8 cellular contexts compared by ENCODE assay signal in genomic region chr12:47190271-47190750, GRCh38.
A peak's percentile ranks its signal among the peaks of the same experiment; 100 is the strongest.
DNase-seq lines count a peak whose midpoint lies in the region; ATAC-seq and TF ChIP-seq lines count a peak whose summit lies in the region.

No MANE protein-coding gene starts in this region.

- no peaks in the 10 kb centered on the region for H4K20me1 ChIP-seq in OCI-LY1 (ENCODE audit: insufficient read depth, low read length)

- no peaks in the 10 kb centered on the region for H3K9me2 ChIP-seq in OCI-LY1 (ENCODE audit: low read depth, low read length)

- CTCF ChIA-PET in MCF 10A (lab: Yijun Ruan, JAX): no interaction called here

- H3K27ac ChIP-seq in breast epithelium: peak overlapping the region in 1 of 2 donors; percentile 17
- peak overlapping the region; percentile 88 for H3K27ac ChIP-seq in OCI-LY1 (ENCODE audit: low read depth, low read length, poor library complexity, severe bottlenecking)
- H3K27ac ChIP-seq in right cardiac atrium (ENCODE audit: low read length): no peak overlapping the region

- H3F3A ChIP-seq in OCI-LY1 (ENCODE audit: insufficient read depth, low read length): no peaks in the 10 kb centered on the region

- no peak overlapping the region for H3K4me3 Mint-ChIP-seq in MCF 10A (ENCODE audit: unreplicated experiment)
- peak overlapping the region; percentile 81 to 86 for H3K4me3 Mint-ChIP-seq in stimulated activated naive CD8-positive, alpha-beta T cell treated with anti-CD3 and anti-CD28 coated beads, Interleukin-15, amount 100 ng/mL, for 72 hours

- no peak overlapping the region for H3K4me3 ChIP-seq in breast epithelium
- peak overlapping the region; percentile 13 for H3K4me3 ChIP-seq in OCI-LY1 (ENCODE audit: low read depth, low read length, poor library complexity, severe bottlenecking)
- H3K4me3 ChIP-seq in right cardiac atrium (ENCODE audit: low read length): no peak overlapping the region

- H3K36me3 ChIP-seq in breast epithelium: no peaks in the 10 kb centered on the region
- no peaks in the 10 kb centered on the region for H3K36me3 ChIP-seq in OCI-LY1 (ENCODE audit: insufficient read depth, low read length)

- peaks cover 24% of the 10 kb centered on the region for H3K4me1 Mint-ChIP-seq in MCF 10A (ENCODE audit: insufficient read depth, unreplicated experiment)
- peaks cover 98% of the 10 kb centered on the region for H3K4me1 Mint-ChIP-seq in stimulated activated naive CD8-positive, alpha-beta T cell treated with anti-CD3 and anti-CD28 coated beads, Interleukin-15, amount 100 ng/mL, for 72 hours

- no peak overlapping the region for H2AFZ ChIP-seq in OCI-LY1 (ENCODE audit: low read length)

- H3K79me2 ChIP-seq in OCI-LY1 (ENCODE audit: insufficient read depth, low read length): no peaks in the 10 kb centered on the region

- BruUV-seq in MCF 10A (replicated peaks; lab: Mats Ljungman, UMichigan): no TSS peak

- DNase-seq in MCF 10A (ENCODE audit: unreplicated experiment) (peak; percentile 36), breast epithelium (ENCODE audit: low spot score in 2 of 2) (no peak), cerebellar cortex (ENCODE audit: low spot score) (peak; percentile 66), right cardiac atrium (no peak), GM20000 (ENCODE audit: low spot score) (no peak), NK-92 (lab: John Stamatoyannopoulos, UW; ENCODE audit: unreplicated experiment) (no peak)
- peak in 1 of 2 donors; percentile 41 for DNase-seq in stimulated activated naive CD8-positive, alpha-beta T cell treated with anti-CD3 and anti-CD28 coated beads, Interleukin-15, amount 100 ng/mL, for 72 hours

- H3K9ac ChIP-seq in OCI-LY1 (ENCODE audit: low read length): peak overlapping the region; percentile 31; the same call in 1 of the 2 replicates

- H3K27me3 ChIP-seq in breast epithelium: no peaks in the 10 kb centered on the region
- no peaks in the 10 kb centered on the region for H3K27me3 ChIP-seq in OCI-LY1 (ENCODE audit: insufficient read depth, low read length)
- H3K27me3 ChIP-seq in right cardiac atrium (ENCODE audit: control insufficient read depth, insufficient read depth): no peaks in the 10 kb centered on the region

- 78% methylated on average over 3 of the region's 3 CpGs for WGBS in right cardiac atrium

- H3K9me3 Mint-ChIP-seq in MCF 10A (ENCODE audit: unreplicated experiment): no peaks in the 10 kb centered on the region
- H3K9me3 Mint-ChIP-seq in stimulated activated naive CD8-positive, alpha-beta T cell treated with anti-CD3 and anti-CD28 coated beads, Interleukin-15, amount 100 ng/mL, for 72 hours: no peaks in the 10 kb centered on the region

- peak overlapping the region; percentile 50 for H3K4me2 ChIP-seq in OCI-LY1 (ENCODE audit: low read length)

- no peaks in the 10 kb centered on the region for H3K27me3 Mint-ChIP-seq in MCF 10A (ENCODE audit: insufficient read depth, unreplicated experiment)
- no peaks in the 10 kb centered on the region for H3K27me3 Mint-ChIP-seq in stimulated activated naive CD8-positive, alpha-beta T cell treated with anti-CD3 and anti-CD28 coated beads, Interleukin-15, amount 100 ng/mL, for 72 hours

- ATAC-seq in stimulated activated naive CD8-positive, alpha-beta T cell treated with anti-CD3 and anti-CD28 coated beads, Interleukin-15, amount 100 ng/mL, for 72 hours: peak; percentile 79
- no peak for ATAC-seq in right cardiac atrium

- intact Hi-C loops in MCF 10A (cut with micrococcal nuclease): no loop called here
- intact Hi-C loops in breast epithelium (cut with DNase I; ENCODE audit: low total_unique reads): no loop called here
- intact Hi-C loops in right cardiac atrium (cut with DNase I): no loop called here

- no peak for TF ChIP-seq POLR2A in breast epithelium (IDR thresholded peaks at IDR 0.05)

- TF ChIP-seq CTCF in MCF 10A (IDR thresholded peaks at IDR 0.05; ENCODE audit: unreplicated experiment) (no peak), breast epithelium (IDR thresholded peaks at IDR 0.05) (no peak), OCI-LY1 (IDR thresholded peaks at IDR 0.05; ENCODE audit: low read length) (no peak), GM20000 (IDR thresholded peaks at IDR 0.05; ENCODE audit: extremely low read depth, missing control alignments) (no peak)

- no peak overlapping the region for H3K27ac Mint-ChIP-seq in MCF 10A (ENCODE audit: low read depth, unreplicated experiment)
- peak overlapping the region; percentile 32 to 93 for H3K27ac Mint-ChIP-seq in stimulated activated naive CD8-positive, alpha-beta T cell treated with anti-CD3 and anti-CD28 coated beads, Interleukin-15, amount 100 ng/mL, for 72 hours

- H3K4me1 ChIP-seq in breast epithelium: no peaks in the 10 kb centered on the region
- peaks cover 71% of the 10 kb centered on the region for H3K4me1 ChIP-seq in OCI-LY1 (ENCODE audit: insufficient read depth, low read length, severe bottlenecking)
- peaks cover 12% of the 10 kb centered on the region for H3K4me1 ChIP-seq in right cardiac atrium (ENCODE audit: control insufficient read depth, insufficient read depth, low read length)

- POLR2A ChIA-PET in MCF 10A (lab: Yijun Ruan, JAX): interaction anchor here (1.0 kb wide), 1 partner anchor 22 kb away, joined by 3 read pairs; no protein-coding TSS in a partner anchor

- H3K36me3 Mint-ChIP-seq in MCF 10A (ENCODE audit: insufficient read depth, unreplicated experiment): no peaks in the 10 kb centered on the region

- H3K9me3 ChIP-seq in breast epithelium (no peaks in the 10 kb centered on the region), OCI-LY1 (ENCODE audit: low read length) (no peaks in the 10 kb centered on the region), right cardiac atrium (ENCODE audit: control insufficient read depth, low read length) (no peaks in the 10 kb centered on the region)

Comparison
In these comparisons a context has a peak if more than half of its experiments do, and no peak if none do; other contexts are left out.
1. DNase-seq: peak in MCF 10A (single experiment) and cerebellar cortex (single experiment); none in breast epithelium (0 of 2), right cardiac atrium (0 of 3), GM20000 (single experiment) and NK-92 (single experiment).